Comparison of ENCODE assay signal across 21 cellular contexts in genomic region chr20:38935967-38936407, GRCh38. TPM values are rescaled to one million over a fixed set of nuclear protein-coding genes. Genes with fewer than 3 reads are reported as not detected.
DNase-seq lines count a peak whose midpoint lies in the region; ATAC-seq and TF ChIP-seq lines count a peak whose summit lies in the region.
"Had no signal": no experiment of that assay in that cellular context is flagged by ENCODE, and none has a peak within 500 bp of the region (broad histone marks: within the 10 kb centered on the region; RNA-seq: fewer than 3 reads in every experiment).

No MANE protein-coding gene starts in this region.

- H3K9me3 ChIP-seq in RWPE2 (ENCODE audit: severe bottlenecking), result no peaks in the 10 kb centered on the region
- H3K9me3 ChIP-seq: Caco-2, Peyer's patch, transverse colon had no signal

- H3K27ac ChIP-seq in GM23338 (ENCODE audit: low read depth), result no peak overlapping the region
- peak overlapping the region; percentile 1 for H3K27ac ChIP-seq in RWPE2 (ENCODE audit: poor library complexity, severe bottlenecking)
- no peak overlapping the region for H3K27ac ChIP-seq in coronary artery
- H3K27ac ChIP-seq: neural progenitor cell had no signal

- peaks cover 13% of the 10 kb centered on the region; the same call in 1 of the 2 replicates for H3K4me1 ChIP-seq in GM23338 (ENCODE audit: insufficient read depth)
- peaks cover 42% of the 10 kb centered on the region for H3K4me1 ChIP-seq in RWPE2 (ENCODE audit: insufficient read depth, poor library complexity, severe bottlenecking)
- H3K4me1 ChIP-seq: Peyer's patch, transverse colon had no signal

- H3F3A ChIP-seq in GM23338 (replicated peaks; ENCODE audit: low read depth), result no peaks in the 10 kb centered on the region

- TF ChIP-seq CTCF in GM23338 (conservative IDR thresholded peaks at IDR 0.05; ENCODE audit: low read depth in 2 of 2) (no peak), RWPE2 (IDR thresholded peaks at IDR 0.05; ENCODE audit: poor library complexity, severe bottlenecking) (no peak), endothelial cell (IDR thresholded peaks at IDR 0.05; ENCODE audit: unreplicated experiment) (no peak), coronary artery (IDR thresholded peaks at IDR 0.05) (no peak)

- no peak overlapping the region for H3K4me3 Mint-ChIP-seq in GM23338
- H3K4me3 Mint-ChIP-seq in endothelial cell (ENCODE audit: unreplicated experiment), result no peak overlapping the region
- H3K4me3 Mint-ChIP-seq: activated CD8-positive, alpha-beta T cell treated with anti-CD3 and anti-CD28 coated beads, Interleukin-2, amount 10 ng/mL, durations not matched to agents 7 days and 5 days; central memory CD8-positive, alpha-beta T cell; immature natural killer cell; neural progenitor cell had no signal

- DNase-seq in GM23338 (ENCODE audit: low spot score) (no peak), RWPE2 (ENCODE audit: low spot score) (no peak), endothelial cell (ENCODE audit: low spot score) (no peak), mesenteric fat pad (ENCODE audit: low spot score) (peak; percentile 2), coronary artery (ENCODE audit: low spot score) (no peak), left colon (no peak), Right ventricle myocardium inferior (ENCODE audit: missing footprints) (no peak), NOMO-1 treated with dmso at 0.1 percent for 144 hours (lab: John Stamatoyannopoulos, UW; ENCODE audit: unreplicated experiment) (no peak)
- DNase-seq: activated CD8-positive, alpha-beta T cell treated with anti-CD3 and anti-CD28 coated beads, Interleukin-2, amount 10 ng/mL, durations not matched to agents 7 days and 5 days; glutamatergic neuron; KBM-7; NCI-H1105 treated with DMSO at 0.1 percent for 48 hours; NCI-H82; Peyer's patch; retina; stimulated activated naive CD4-positive, alpha-beta T cell treated with Interleukin-2 at 50 U/mL for 16 hours; transverse colon had no signal

- H3K9me2 ChIP-seq in GM23338 (ENCODE audit: insufficient read depth), result no peaks in the 10 kb centered on the region

- H3K4me3 ChIP-seq in GM23338 (no peak overlapping the region), RWPE2 (ENCODE audit: severe bottlenecking) (no peak overlapping the region), coronary artery (no peak overlapping the region)
- H3K4me3 ChIP-seq: neural progenitor cell, Peyer's patch, transverse colon had no signal

- H3K27me3 ChIP-seq in GM23338 (ENCODE audit: insufficient read depth) (no peaks in the 10 kb centered on the region), RWPE2 (ENCODE audit: insufficient read depth, poor library complexity, severe bottlenecking) (no peaks in the 10 kb centered on the region)
- H3K27me3 ChIP-seq: neural progenitor cell, Peyer's patch, transverse colon had no signal

- ATAC-seq in GM23338, result no peak
- ATAC-seq in RWPE2 (ENCODE audit: low read depth), result peak; percentile 2; the same call in 1 of the 3 replicates
- no peak for ATAC-seq in left colon
- ATAC-seq in Right ventricle myocardium inferior, result no peak
- ATAC-seq: activated CD8-positive, alpha-beta T cell treated with anti-CD3 and anti-CD28 coated beads, Interleukin-2, amount 10 ng/mL, durations not matched to agents 7 days and 5 days had no signal

- peaks cover 84% of the 10 kb centered on the region for H4K20me1 ChIP-seq in GM23338 (replicated peaks; ENCODE audit: insufficient read depth)

- H3K79me2 ChIP-seq in GM23338 (replicated peaks; ENCODE audit: insufficient read depth), result peaks cover 100% of the 10 kb centered on the region

- H2AFZ ChIP-seq in GM23338, result no peak overlapping the region
- H2AFZ ChIP-seq: neural progenitor cell had no signal

- H3K9me3 Mint-ChIP-seq in GM23338 (no peaks in the 10 kb centered on the region), endothelial cell (ENCODE audit: unreplicated experiment) (no peaks in the 10 kb centered on the region)
- H3K9me3 Mint-ChIP-seq: central memory CD8-positive, alpha-beta T cell; immature natural killer cell; neural progenitor cell had no signal

- H3K27ac Mint-ChIP-seq in GM23338, result peak overlapping the region; percentile 10; the same call in 1 of the 2 replicates
- H3K27ac Mint-ChIP-seq in endothelial cell (ENCODE audit: unreplicated experiment), result peak overlapping the region; percentile 32
- H3K27ac Mint-ChIP-seq: activated CD8-positive, alpha-beta T cell treated with anti-CD3 and anti-CD28 coated beads, Interleukin-2, amount 10 ng/mL, durations not matched to agents 7 days and 5 days; neural progenitor cell had no signal

- intact Hi-C loops in left colon (cut with DNase I, micrococcal nuclease) (no loop called here), Right ventricle myocardium inferior (cut with DNase I) (no loop called here)

- H3K4me1 Mint-ChIP-seq in GM23338, result peaks cover 37% of the 10 kb centered on the region
- H3K4me1 Mint-ChIP-seq in endothelial cell (ENCODE audit: unreplicated experiment), result peaks cover 44% of the 10 kb centered on the region
- H3K4me1 Mint-ChIP-seq: immature natural killer cell had no signal

- H3K4me2 ChIP-seq in GM23338, result no peak overlapping the region
- H3K4me2 ChIP-seq: neural progenitor cell had no signal

- peaks cover 11% of the 10 kb centered on the region for H3K36me3 ChIP-seq in GM23338 (ENCODE audit: insufficient read depth)
- H3K36me3 ChIP-seq in RWPE2 (ENCODE audit: low read depth), result peaks cover 76% of the 10 kb centered on the region
- H3K36me3 ChIP-seq: neural progenitor cell, Peyer's patch, transverse colon had no signal

- peaks cover 5% of the 10 kb centered on the region for H3K27me3 Mint-ChIP-seq in GM23338 (ENCODE audit: insufficient read depth, low read depth, poor library complexity)
- H3K27me3 Mint-ChIP-seq in endothelial cell (ENCODE audit: unreplicated experiment), result peaks cover 3% of the 10 kb centered on the region
- H3K27me3 Mint-ChIP-seq: central memory CD8-positive, alpha-beta T cell had no signal

- peaks cover 34% of the 10 kb centered on the region for H3K36me3 Mint-ChIP-seq in GM23338 (ENCODE audit: low read depth)
- peaks cover 4% of the 10 kb centered on the region for H3K36me3 Mint-ChIP-seq in endothelial cell (ENCODE audit: low read depth, unreplicated experiment)
- H3K36me3 Mint-ChIP-seq: immature natural killer cell had no signal

TF ChIP-seq in GM23338, 12 proteins besides CTCF, POLR2A, EP300 and RAD21 (continues in another document):
- TF ChIP-seq STAT1 (IDR thresholded peaks at IDR 0.05; ENCODE audit: unreplicated experiment) (no peak), REST (IDR thresholded peaks at IDR 0.05; ENCODE audit: unreplicated experiment) (no peak), ZNF114 (CRISPR knock-in tag; IDR thresholded peaks at IDR 0.05) (no peak), EZH2 (IDR thresholded peaks at IDR 0.05; ENCODE audit: low read depth, unreplicated experiment) (no peak), NANOG (IDR thresholded peaks at IDR 0.05; ENCODE audit: borderline replicate concordance) (no peak)

RNA-seq across cellular contexts. Expression of gene FAM83D, which starts 9.8 kb away (rescaled TPM):
- total RNA-seq in GM23338 (2014; rRNA removed; shearing (Covaris generic)), result 81.6 and 91.3 TPM in 2 replicates
- 31.1 and 33.3 TPM in 2 replicates for polyA plus RNA-seq in GM23338 (2016; fragmentation: Nextera tagmentation; extraction: Ambion mirVana)
- 7.7 TPM for total RNA-seq in endothelial cell (ENCODE audit: unreplicated experiment)
- total RNA-seq in mesenteric fat pad, result 0.71 TPM
- 10 to 100 TPM in 1 of 2 donors, 1 to 10 TPM in 1; 9.4 to 11.2 TPM for total RNA-seq in left colon
- total RNA-seq in Right ventricle myocardium inferior, result 0.49 TPM

RNA-seq across cellular contexts. Expression of gene DHX35, which starts 26.2 kb away (rescaled TPM):
- total RNA-seq in GM23338 (2014; rRNA removed; shearing (Covaris generic)), result 20.1 and 25.9 TPM in 2 replicates
- 8.3 TPM in 2 replicates for polyA plus RNA-seq in GM23338 (2016; fragmentation: Nextera tagmentation; extraction: Ambion mirVana)
- total RNA-seq in endothelial cell (ENCODE audit: unreplicated experiment), result 10.5 TPM
- total RNA-seq in mesenteric fat pad, result 8.4 TPM
- total RNA-seq in left colon, result 10 to 100 TPM; 14.0 to 14.1 TPM
- total RNA-seq in Right ventricle myocardium inferior, result 11.0 TPM
